23 cellular contexts compared by ENCODE assay signal in the genomic region with DNA sequence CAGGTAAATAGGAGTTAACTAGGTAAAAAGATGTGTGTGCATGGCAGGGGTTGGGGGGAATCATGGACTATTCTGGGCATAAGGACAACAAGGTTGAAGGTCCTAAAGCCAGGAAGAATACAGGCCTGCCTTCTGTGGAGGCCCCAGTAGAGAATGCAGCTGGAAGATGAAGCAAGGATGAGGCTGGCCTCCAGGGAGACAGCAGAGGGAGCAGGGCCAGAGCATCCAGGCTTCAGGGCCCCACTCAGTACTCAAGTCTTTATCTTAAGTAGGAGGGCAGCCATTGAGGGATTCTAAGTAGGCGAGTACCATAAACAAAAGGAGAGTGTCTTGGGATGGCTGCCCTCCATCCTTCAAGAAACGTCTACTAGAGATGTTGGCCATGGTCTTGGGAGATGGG.
DNase-seq lines count a peak whose midpoint lies in the region; ATAC-seq and TF ChIP-seq lines count a peak whose summit lies in the region.
"Had no signal": no experiment of that assay in that cellular context is flagged by ENCODE, and none has a peak within 500 bp of the region (broad histone marks: within the 10 kb centered on the region; RNA-seq: fewer than 3 reads in every experiment).

No MANE protein-coding gene starts in this region.

- TF ChIP-seq CTCF in left ventricle myocardium inferior (IDR thresholded peaks at IDR 0.05; ENCODE audit: borderline replicate concordance) (no peak), osteocyte (IDR thresholded peaks at IDR 0.05) (no peak)

- peaks cover 11% of the 10 kb centered on the region for H3K9me3 ChIP-seq in left ventricle myocardium inferior (replicated peaks)

- H3K27ac Mint-ChIP-seq in osteocyte (ENCODE audit: unreplicated experiment), result peak overlapping the region; percentile 31
- H3K27ac Mint-ChIP-seq: CD8-positive, alpha-beta memory T cell had no signal

- H3K4me1 Mint-ChIP-seq in osteocyte (ENCODE audit: unreplicated experiment), result peaks cover 33% of the 10 kb centered on the region
- H3K4me1 Mint-ChIP-seq: CD8-positive, alpha-beta memory T cell had no signal

- ATAC-seq in Right ventricle myocardium superior (ENCODE audit: poor library complexity) (no peak), GM21529 (IDR thresholded peaks at IDR 0.05; ENCODE audit: unreplicated experiment) (no peak)

- no peaks in the 10 kb centered on the region for H3K36me3 ChIP-seq in left ventricle myocardium inferior

- H3K4me3 Mint-ChIP-seq in osteocyte (ENCODE audit: unreplicated experiment), result no peak overlapping the region
- H3K4me3 Mint-ChIP-seq: CD8-positive, alpha-beta memory T cell had no signal

- no peaks in the 10 kb centered on the region for H3K9me3 Mint-ChIP-seq in osteocyte (ENCODE audit: unreplicated experiment)

- peaks cover 37% of the 10 kb centered on the region for H3K4me1 ChIP-seq in left ventricle myocardium inferior

- DNase-seq in left ventricle myocardium inferior (no peak), Right ventricle myocardium superior (no peak), osteocyte (ENCODE audit: extremely low spot score, unreplicated experiment) (no peak)
- DNase-seq in activated naive CD4-positive, alpha-beta T cell treated with Interleukin-2 at 50 U/mL for 16 hours, result no peak
- DNase-seq in activated naive CD4-positive, alpha-beta T cell treated with anti-CD3 and anti-CD28 coated beads, Interleukin-2, amount 50 U/mL, for 16 hours, result no peak
- DNase-seq: 8988T; Calu3; CD8-positive, alpha-beta memory T cell; DMS153; GOT3; HCEC 1CT; KG1; NCI-H1105; NCI-H2029 treated with DMSO at 0.1 percent for 48 hours; NCI-H226; NCI-H510A treated with DMSO at 0.1 percent for 48 hours; NCI-H748 treated with DMSO at 0.1 percent for 48 hours; PC-9; RPMI8226; SHP77 treated with DMSO at 0.1 percent for 48 hours had no signal

- H3K27ac ChIP-seq in left ventricle myocardium inferior (replicated peaks), result peak overlapping the region; percentile 79
- peak overlapping the region; percentile 73 for H3K27ac ChIP-seq in layer of hippocampus (ENCODE audit: low read depth, low read length)
- H3K27ac ChIP-seq: C4-2B, PC-9 had no signal

- no peaks in the 10 kb centered on the region for H3K36me3 Mint-ChIP-seq in osteocyte (ENCODE audit: unreplicated experiment)
- H3K36me3 Mint-ChIP-seq: CD8-positive, alpha-beta memory T cell had no signal

- H3K4me3 ChIP-seq in left ventricle myocardium inferior, result no peak overlapping the region
- H3K4me3 ChIP-seq: PC-9 had no signal

- H3K27me3 Mint-ChIP-seq in osteocyte (ENCODE audit: unreplicated experiment), result no peaks in the 10 kb centered on the region

- intact Hi-C loops in left ventricle myocardium inferior (cut with micrococcal nuclease), result loop anchor here (10.0 kb wide), 1 partner anchor 52 kb away; no protein-coding TSS in a partner anchor
- intact Hi-C loops in Right ventricle myocardium superior (cut with DNase I), result no loop called here

- H3K27me3 ChIP-seq in left ventricle myocardium inferior (ENCODE audit: low read depth) (no peaks in the 10 kb centered on the region), layer of hippocampus (ENCODE audit: control insufficient read depth, insufficient read depth, low read length) (no peaks in the 10 kb centered on the region)
